ENCODE assay signal across 18 cellular contexts in the genomic region with DNA sequence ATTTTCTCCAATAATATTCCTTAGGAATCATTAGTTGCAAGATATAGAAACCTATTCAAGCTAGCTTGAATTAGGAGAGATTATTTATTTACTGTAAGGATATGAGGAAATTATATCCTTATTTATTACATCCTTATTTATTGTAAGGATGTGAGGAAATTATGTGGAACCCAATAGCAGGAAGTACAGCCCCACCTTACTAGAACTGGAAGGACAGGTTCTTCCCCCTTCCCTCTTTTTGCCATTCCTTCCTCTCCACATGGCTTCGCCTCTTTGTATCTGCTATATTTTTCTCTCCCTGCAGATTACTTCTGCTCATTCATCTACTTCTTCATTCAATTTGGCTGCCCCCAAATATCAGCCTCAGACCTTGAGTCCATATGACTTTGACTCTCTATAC. TPM values are rescaled to one million over a fixed set of nuclear protein-coding genes. Genes with fewer than 3 reads are reported as not detected.
DNase-seq lines count a peak whose midpoint lies in the region; ATAC-seq and TF ChIP-seq lines count a peak whose summit lies in the region.
"Had no signal": no experiment of that assay in that cellular context is flagged by ENCODE, and none has a peak within 500 bp of the region (broad histone marks: within the 10 kb centered on the region; RNA-seq: fewer than 3 reads in every experiment).

No MANE protein-coding gene starts in this region.

- H3K27me3 Mint-ChIP-seq in type B pancreatic cell: no peaks in the 10 kb centered on the region

- H3K9me3 ChIP-seq in tibial artery: no peaks in the 10 kb centered on the region

- no peak overlapping the region for H3K4me3 Mint-ChIP-seq in type B pancreatic cell

- peak overlapping the region; percentile 52 for H3K27ac Mint-ChIP-seq in type B pancreatic cell

- H3K9me3 Mint-ChIP-seq in type B pancreatic cell: no peaks in the 10 kb centered on the region

- H3K36me3 ChIP-seq in tibial artery: peaks cover 0 to 4% (median 0%) of the 10 kb centered on the region in 3 donors

- no peaks in the 10 kb centered on the region for H3K4me1 ChIP-seq in tibial artery

- TF ChIP-seq CTCF in type B pancreatic cell (conservative IDR thresholded peaks at IDR 0.05) (no peak), tibial artery (IDR thresholded peaks at IDR 0.05) (no peak)

- intact Hi-C loops in tibial artery (cut with DNase I; ENCODE audit: low total_unique reads): no loop called here

- H3K36me3 Mint-ChIP-seq in type B pancreatic cell: peaks cover 12% of the 10 kb centered on the region

- ATAC-seq in esophagus mucosa: peak; percentile 85
- no peak for ATAC-seq in HG03439 (IDR thresholded peaks at IDR 0.05; ENCODE audit: unreplicated experiment)
- ATAC-seq: HCT116, K562, Panc1 had no signal

- H3K4me3 ChIP-seq in tibial artery: no peak overlapping the region
- H3K4me3 ChIP-seq: K562, SK-N-MC had no signal

- no peak overlapping the region for H3K27ac ChIP-seq in tibial artery
- H3K27ac ChIP-seq: SK-N-MC had no signal

- no peaks in the 10 kb centered on the region for H3K4me1 Mint-ChIP-seq in type B pancreatic cell (ENCODE audit: unreplicated experiment)

- H3K27me3 ChIP-seq in tibial artery: no peaks in the 10 kb centered on the region

- DNase-seq in HPDE6-E6E7 (ENCODE audit: extremely low spot score) (peak; percentile 40), NCI-H510A treated with DMSO at 0.1 percent for 48 hours (lab: John Stamatoyannopoulos, UW) (peak; percentile 4), type B pancreatic cell (ENCODE audit: extremely low spot score, unreplicated experiment) (no peak), tibial artery (no peak), activated gamma-delta T cell (lab: John Stamatoyannopoulos, UW) (no peak)
- DNase-seq: C1 segment of cervical spinal cord, GOT3, NCI-H1105 treated with DMSO at 0.1 percent for 48 hours, NCI-H1694, NCI-H2107, NCI-H226, NCI-H526 had no signal

RNA-seq across cellular contexts. Expression of a gene that starts 49.5 kb away (rescaled TPM):
- total RNA-seq in esophagus mucosa: 2.3 TPM
- 0.29 and 0.39 TPM in 2 replicates for total RNA-seq in type B pancreatic cell (ENCODE audit: low replicate concordance)
- total RNA-seq: K562 had no signal

Comparison
In these comparisons a context has a peak if more than half of its experiments do, and no peak if none do; other contexts are left out.
1. DNase-seq: peak in HPDE6-E6E7 (single experiment) and NCI-H510A treated with DMSO at 0.1 percent for 48 hours (single experiment); none in type B pancreatic cell (single experiment), tibial artery (0 of 2) and activated gamma-delta T cell (single experiment).